In genomic region chr1:31744165-31744888, GRCh38 we compare ENCODE assay signal across 14 cellular contexts. TPM values are rescaled to one million over a fixed set of nuclear protein-coding genes. Genes with fewer than 3 reads are reported as not detected.
DNase-seq lines count a peak whose midpoint lies in the region; ATAC-seq and TF ChIP-seq lines count a peak whose summit lies in the region.
"Had no signal": no experiment of that assay in that cellular context is flagged by ENCODE, and none has a peak within 500 bp of the region (broad histone marks: within the 10 kb centered on the region; RNA-seq: fewer than 3 reads in every experiment).

No MANE protein-coding gene starts in this region.

- no peaks in the 10 kb centered on the region for H3K36me3 ChIP-seq in CD8-positive, alpha-beta memory T cell (ENCODE audit: insufficient read depth, low read length)
- H3K36me3 ChIP-seq in thyroid gland: no peaks in the 10 kb centered on the region
- H3K36me3 ChIP-seq: right atrium auricular region, tibial artery had no signal

- no peak overlapping the region for H3K4me3 ChIP-seq in CD8-positive, alpha-beta memory T cell (ENCODE audit: low read length)
- H3K4me3 ChIP-seq in thyroid gland (replicated peaks in 1 of 3): no peak overlapping the region
- H3K4me3 ChIP-seq: right atrium auricular region, tibial artery had no signal

- no peaks in the 10 kb centered on the region for H3K36me3 Mint-ChIP-seq in CD8-positive, alpha-beta memory T cell
- H3K36me3 Mint-ChIP-seq in brain: peaks cover 5% of the 10 kb centered on the region

- POLR2A ChIA-PET in CD8-positive, alpha-beta memory T cell (lab: Charles Lee): no interaction called here

- intact Hi-C loops in thyroid gland (cut with DNase I): no loop called here

- H3K27me3 ChIP-seq in CD8-positive, alpha-beta memory T cell (ENCODE audit: insufficient read depth, low read length, poor library complexity, severe bottlenecking): no peaks in the 10 kb centered on the region
- no peaks in the 10 kb centered on the region for H3K27me3 ChIP-seq in thyroid gland
- H3K27me3 ChIP-seq: right atrium auricular region, tibial artery had no signal

- no peaks in the 10 kb centered on the region for H3K9me3 ChIP-seq in CD8-positive, alpha-beta memory T cell (ENCODE audit: low read length)
- no peaks in the 10 kb centered on the region for H3K9me3 ChIP-seq in thyroid gland
- H3K9me3 ChIP-seq: right atrium auricular region, tibial artery had no signal

- H3K27ac Mint-ChIP-seq in CD8-positive, alpha-beta memory T cell: peak overlapping the region in 5 of 8 donors; percentile 11 to 67 (median 23)
- H3K27ac Mint-ChIP-seq in brain: peak overlapping the region in 3 of 5 experiments; percentile 89 to 100 (median 99)

- H3K4me3 Mint-ChIP-seq in CD8-positive, alpha-beta memory T cell: peak overlapping the region in 1 of 7 donors; percentile 62
- H3K4me3 Mint-ChIP-seq in brain: no peak overlapping the region

- no peaks in the 10 kb centered on the region for H3K9me3 Mint-ChIP-seq in CD8-positive, alpha-beta memory T cell
- no peaks in the 10 kb centered on the region for H3K9me3 Mint-ChIP-seq in brain

- H3K4me1 Mint-ChIP-seq in CD8-positive, alpha-beta memory T cell: peaks cover 25 to 29% (median 27%) of the 10 kb centered on the region in 3 donors
- H3K4me1 Mint-ChIP-seq in brain: peaks cover 57% of the 10 kb centered on the region

- H3K27me3 Mint-ChIP-seq in CD8-positive, alpha-beta memory T cell: peaks cover 0 to 3% of the 10 kb centered on the region in 2 donors
- H3K27me3 Mint-ChIP-seq in brain: peaks cover 3% of the 10 kb centered on the region

- TF ChIP-seq CTCF in brain (conservative IDR thresholded peaks at IDR 0.05) (no peak), thyroid gland (IDR thresholded peaks at IDR 0.05) (no peak)

- ATAC-seq in GM19372 (IDR thresholded peaks at IDR 0.05; ENCODE audit: low read depth, unreplicated experiment) (peak; percentile 51), HG03095 (IDR thresholded peaks at IDR 0.05; ENCODE audit: unreplicated experiment) (peak; percentile 76), HG03565 (IDR thresholded peaks at IDR 0.05; ENCODE audit: unreplicated experiment) (no peak)

- peaks cover 15% of the 10 kb centered on the region for H3K4me1 ChIP-seq in CD8-positive, alpha-beta memory T cell (ENCODE audit: insufficient read depth, low read length)
- no peaks in the 10 kb centered on the region for H3K4me1 ChIP-seq in thyroid gland

- CTCF ChIA-PET in CD8-positive, alpha-beta memory T cell (lab: Charles Lee): interaction anchor here (1.2 to 2.0 kb wide), 3 partner anchors 29 to 115 kb away, joined by 3 to 7 read pairs (median 3); no protein-coding TSS in a partner anchor

- WGBS in thyroid gland, 2 donors: 93 to 94% methylated on average over 12 to 27 of the region's 28 CpGs

- no peak overlapping the region for H3K27ac ChIP-seq in CD8-positive, alpha-beta memory T cell (ENCODE audit: low read depth, low read length)
- no peak overlapping the region for H3K27ac ChIP-seq in caudate nucleus (ENCODE audit: low read depth, low read length)
- H3K27ac ChIP-seq in thyroid gland: no peak overlapping the region
- H3K27ac ChIP-seq: right atrium auricular region, tibial artery had no signal

- no peak for DNase-seq in CD8-positive, alpha-beta memory T cell
- no peak for DNase-seq in caudate nucleus (lab: John Stamatoyannopoulos, UW)
- no peak for DNase-seq in AG08395 (ENCODE audit: low spot score)
- DNase-seq in thyroid gland: no peak
- DNase-seq: ACHN, cortex of kidney, KG1, NCI-H2081 treated with DMSO at 0.1 percent for 48 hours, tibial artery had no signal

- TF ChIP-seq POLR2A in thyroid gland (IDR thresholded peaks at IDR 0.05): no peak

RNA-seq across cellular contexts. Expression of gene ADGRB2, which starts 19.8 kb away (rescaled TPM):
- under 1 TPM; 0.35 to 0.57 TPM for total RNA-seq in CD8-positive, alpha-beta memory T cell
- 0.24 TPM for polyA plus RNA-seq in CD8-positive, alpha-beta memory T cell
- polyA plus RNA-seq in brain (ENCODE audit: insufficient read depth, low read depth, low replicate concordance): 67.9 TPM
- 10 to 100 TPM in 2 of 4 donors, 1 to 10 TPM in 2; 2.4 to 14.3 (median 9.8) TPM for total RNA-seq in thyroid gland

RNA-seq across cellular contexts. Expression of gene COL16A1, which starts 40.5 kb away (rescaled TPM):
- under 1 TPM in 1 of 2 experiments, not detected in 1; 0.85 TPM for total RNA-seq in CD8-positive, alpha-beta memory T cell
- not detected for polyA plus RNA-seq in CD8-positive, alpha-beta memory T cell
- polyA plus RNA-seq in brain (ENCODE audit: insufficient read depth, low read depth, low replicate concordance): 4.9 TPM
- 100 to 1,000 TPM in 2 of 4 donors, 10 to 100 TPM in 2; 61.3 to 121 (median 97.1) TPM for total RNA-seq in thyroid gland

Comparison
In these comparisons a context has a peak if more than half of its experiments do, and no peak if none do; other contexts are left out.
1. RNA of gene COL16A1, which starts 40.5 kb away (total RNA-seq): 61.3 to 121 TPM in thyroid gland; 0.85 TPM in CD8-positive, alpha-beta memory T cell; every median in the first group is over 10 times any median in the second.